ENCODE assay signal across 6 cellular contexts in the genomic region with DNA sequence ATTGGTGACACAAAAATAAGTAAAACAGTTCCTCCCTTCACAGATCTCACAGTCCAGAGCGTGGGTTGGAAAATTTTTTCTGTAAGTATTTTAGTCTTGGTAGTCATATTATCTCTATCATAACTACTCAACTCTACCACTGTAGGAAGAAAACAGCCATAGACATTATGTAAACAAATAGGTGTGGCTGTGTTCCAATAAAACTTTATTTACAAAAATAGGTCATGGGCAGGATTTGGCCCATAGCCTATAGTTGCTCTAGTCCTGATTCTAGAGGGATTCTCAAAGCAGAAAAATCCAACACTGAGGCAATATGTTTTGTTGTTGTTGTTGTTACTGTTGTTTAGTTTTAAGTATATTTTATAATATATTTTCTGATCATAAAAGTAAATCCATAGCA.
"Had no signal": no experiment of that assay in that cellular context is flagged by ENCODE, and none has a peak within 500 bp of the region (broad histone marks: within the 10 kb centered on the region; RNA-seq: fewer than 3 reads in every experiment).

No MANE protein-coding gene starts in this region.

- ATAC-seq: HepG2 had no signal

- FAIRE-seq: HepG2, HTR-8/SVneo had no signal

- DNase-seq: IMR-90, KBM-7, KG1 had no signal

- H3K27ac ChIP-seq: HL-60 had no signal
